8 cellular contexts compared by ENCODE assay signal in the genomic region with DNA sequence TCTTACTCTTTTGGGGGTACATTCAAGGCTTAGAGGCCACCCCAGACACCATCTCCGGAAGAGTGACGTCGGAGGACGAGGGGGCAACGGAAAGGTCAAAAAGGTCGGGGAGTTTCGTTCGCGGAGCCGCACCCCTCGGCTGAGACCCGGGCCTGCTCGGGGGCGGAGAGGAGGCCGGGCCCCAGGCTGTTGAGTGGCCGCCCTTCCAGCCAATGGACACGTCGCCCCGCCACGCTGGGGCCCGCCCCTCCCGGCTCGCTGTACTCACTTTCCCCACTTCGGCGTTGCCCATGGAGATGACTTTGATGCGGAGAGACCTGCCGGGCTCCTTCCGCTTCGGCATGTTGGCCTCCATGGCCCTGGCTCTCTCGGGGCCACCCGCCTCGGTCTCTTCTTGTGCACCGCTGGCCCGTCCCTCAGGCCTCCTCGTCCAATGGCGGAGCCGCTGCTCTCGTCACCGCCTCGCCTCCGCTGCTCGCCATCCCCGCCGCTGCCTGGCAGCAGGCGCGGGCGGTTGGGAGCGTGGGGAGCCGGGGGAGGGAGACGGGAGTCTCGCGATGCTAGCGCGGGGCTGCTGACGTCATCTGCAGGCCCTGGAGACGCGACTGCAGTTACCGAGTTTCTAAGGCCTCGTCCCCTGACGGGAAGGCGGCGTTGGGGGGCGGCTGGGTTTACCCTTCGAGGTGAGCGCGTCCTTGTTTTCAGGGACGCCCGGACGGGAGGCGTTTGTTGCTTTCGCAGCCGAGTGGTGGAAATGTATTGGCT. TPM values are rescaled to one million over a fixed set of nuclear protein-coding genes. Genes with fewer than 3 reads are reported as not detected.
DNase-seq lines count a peak whose midpoint lies in the region; ATAC-seq, FAIRE-seq and TF ChIP-seq lines count a peak whose summit lies in the region.

A gene (minus strand): TSS at position 406 of the 765 bp plus-strand sequence. CDS start 51 bp downstream, at position 355.

- TF ChIP-seq RAD21 in H1 (IDR thresholded peaks at IDR 0.05 in 1 of 2, conservative IDR thresholded peaks at IDR 0.05 in 1 of 2; ENCODE audit: low read depth in 2 of 2, low read length in 2 of 2) = no peak

- peak; percentile 90 for ATAC-seq in GM21381 (IDR thresholded peaks at IDR 0.05; ENCODE audit: unreplicated experiment)
- ATAC-seq in activated CD8-positive, alpha-beta memory T cell treated with anti-CD3 and anti-CD28 coated beads, Interleukin-2, amount 10 ng/mL, durations not matched to agents 7 days and 5 days = peak; percentile 94

- H3K79me1 ChIP-seq in H1 (ENCODE audit: low read depth, low read length) (no peaks in the 10 kb centered on the region), mesenchymal stem cell (replicated peaks; ENCODE audit: low read length, poor library complexity, severe bottlenecking) (peaks cover 9% of the 10 kb centered on the region)

- peak within 1 kb of the TSS; percentile 98 for H3K27ac Mint-ChIP-seq in Caco-2 (ENCODE audit: unreplicated experiment)
- H3K27ac Mint-ChIP-seq in activated CD8-positive, alpha-beta memory T cell treated with anti-CD3 and anti-CD28 coated beads, Interleukin-2, amount 10 ng/mL, durations not matched to agents 7 days and 5 days = peak within 1 kb of the TSS; percentile 100

- peak within 1 kb of the TSS; percentile 90 for H3K4me3 Mint-ChIP-seq in Caco-2 (ENCODE audit: unreplicated experiment)
- H3K4me3 Mint-ChIP-seq in activated CD8-positive, alpha-beta memory T cell treated with anti-CD3 and anti-CD28 coated beads, Interleukin-2, amount 10 ng/mL, durations not matched to agents 7 days and 5 days = peak within 1 kb of the TSS; percentile 96

- H4K20me1 ChIP-seq in H1 (replicated peaks in 1 of 2; ENCODE audit: control insufficient read depth in 1 of 2, insufficient read depth in 2 of 2, low read length in 2 of 2) = no peaks in the 10 kb centered on the region

- peak within 1 kb of the TSS; percentile 98 for H3K56ac ChIP-seq in H1 (replicated peaks; ENCODE audit: insufficient read length, low read depth, low read length)

- peak within 1 kb of the TSS; percentile 99 for H4K91ac ChIP-seq in H1 (replicated peaks; ENCODE audit: insufficient read length, low read length)
- H4K91ac ChIP-seq in mesenchymal stem cell (ENCODE audit: low read length) = peak within 1 kb of the TSS; percentile 80

- peaks cover 17% of the 10 kb centered on the region for H3K36me3 Mint-ChIP-seq in Caco-2 (ENCODE audit: insufficient read depth, unreplicated experiment)
- H3K36me3 Mint-ChIP-seq in activated CD8-positive, alpha-beta memory T cell treated with anti-CD3 and anti-CD28 coated beads, Interleukin-2, amount 10 ng/mL, durations not matched to agents 7 days and 5 days = peaks cover 3% of the 10 kb centered on the region

- H3K4me1 ChIP-seq in Caco-2 = no peaks in the 10 kb centered on the region
- no peaks in the 10 kb centered on the region for H3K4me1 ChIP-seq in H1 (replicated peaks in 1 of 4; ENCODE audit: control insufficient read depth in 3 of 4, insufficient read depth in 4 of 4, low read length in 3 of 4)
- H3K4me1 ChIP-seq in mesenchymal stem cell (ENCODE audit: control insufficient read depth, insufficient read depth, low read depth, low read length) = peaks cover 1% of the 10 kb centered on the region

- no peaks in the 10 kb centered on the region for H3K4me1 Mint-ChIP-seq in Caco-2 (ENCODE audit: low read depth, unreplicated experiment)
- H3K4me1 Mint-ChIP-seq in activated CD8-positive, alpha-beta memory T cell treated with anti-CD3 and anti-CD28 coated beads, Interleukin-2, amount 10 ng/mL, durations not matched to agents 7 days and 5 days = peaks cover 23% of the 10 kb centered on the region

- H2BK12ac ChIP-seq in H1 (ENCODE audit: low read depth, low read length) (peak within 1 kb of the TSS; percentile 93), mesenchymal stem cell (ENCODE audit: low read length in 2 of 2) (peak within 1 kb of the TSS; percentile 9 to 29)

- peak within 1 kb of the TSS; percentile 94 for H3K14ac ChIP-seq in H1 (ENCODE audit: insufficient read length)
- H3K14ac ChIP-seq in mesenchymal stem cell (ENCODE audit: low read length in 2 of 2) = peak within 1 kb of the TSS in 1 of 2 experiments; percentile 91

- H2BK20ac ChIP-seq in H1 (ENCODE audit: low read length) = no peak within 1 kb of the TSS

- H3K27ac ChIP-seq in H1 (ENCODE audit: low read depth, low read length) (peak within 1 kb of the TSS; percentile 94), mesenchymal stem cell (ENCODE audit: low read length, poor library complexity, severe bottlenecking) (peak within 1 kb of the TSS; percentile 95)

- 2% methylated on average over 66 of the region's 72 CpGs; no CpG with 5 or more reads in 1 of the 2 experiments for WGBS in H1 (ENCODE audit: extremely low coverage in 1 of 2, insufficient coverage in 1 of 2, insufficient read length in 1 of 2, insufficient replicate concordance in 2 of 2, low coverage in 1 of 2, low lambda C conversion rate in 2 of 2, missing lambda C conversion rate in 1 of 2), 2 experiments
- WGBS in mesenchymal stem cell = under 1% methylated on average over 70 of the region's 72 CpGs

- CTCF ChIA-PET in Caco-2 (lab: Charles Lee) = interaction anchor here (1.0 to 1.9 kb wide), 3 partner anchors 70 to 161 kb away, joined by 4 to 10 read pairs (median 6); a partner anchor contains a TSS
- CTCF ChIA-PET in activated CD8-positive, alpha-beta memory T cell treated with anti-CD3 and anti-CD28 coated beads, Interleukin-2, amount 10 ng/mL, durations not matched to agents 7 days and 5 days (lab: Charles Lee) = interaction anchor here (9.0 kb wide), 1 partner anchor 156 kb away, joined by 170 read pairs; no protein-coding TSS in a partner anchor
- CTCF ChIA-PET in H1 (lab: Charles Lee; ENCODE audit: partially characterized antibody) = interaction anchor here (1.4 to 8.8 kb wide), 3 partner anchors 159 to 224 kb away, joined by 3 to 176 read pairs (median 44); no protein-coding TSS in a partner anchor

- no peaks in the 10 kb centered on the region for H3K9me3 Mint-ChIP-seq in Caco-2 (ENCODE audit: unreplicated experiment)
- no peaks in the 10 kb centered on the region for H3K9me3 Mint-ChIP-seq in activated CD8-positive, alpha-beta memory T cell treated with anti-CD3 and anti-CD28 coated beads, Interleukin-2, amount 10 ng/mL, durations not matched to agents 7 days and 5 days (ENCODE audit: low read depth)

- H3K9me3 ChIP-seq in Caco-2 (no peaks in the 10 kb centered on the region), H1 (ENCODE audit: insufficient read depth in 2 of 2, low read depth in 1 of 2, low read length in 1 of 2) (no peaks in the 10 kb centered on the region), mesenchymal stem cell (ENCODE audit: control insufficient read depth, low read length) (no peaks in the 10 kb centered on the region)

- H2BK15ac ChIP-seq in H1 (ENCODE audit: low read length) (no peak within 1 kb of the TSS), mesenchymal stem cell (ENCODE audit: low read depth, poor library complexity, severe bottlenecking) (no peak within 1 kb of the TSS)

- no peaks in the 10 kb centered on the region for H3K36me3 ChIP-seq in Caco-2 (ENCODE audit: control insufficient read depth, insufficient read depth, low read length)
- peaks cover 0 to 6% (median under 1%) of the 10 kb centered on the region in 4 experiments; a peak in 3 of 8 replicates for H3K36me3 ChIP-seq in H1 (ENCODE audit: control insufficient read depth in 2 of 4, insufficient read depth in 4 of 4, low read length in 3 of 4)
- peaks cover 0 to 5% of the 10 kb centered on the region in 2 experiments for H3K36me3 ChIP-seq in mesenchymal stem cell (ENCODE audit: control insufficient read depth in 1 of 2, insufficient read depth in 2 of 2, low read depth in 1 of 2, low read length in 2 of 2)

- H3K27me3 Mint-ChIP-seq in Caco-2 (ENCODE audit: insufficient read depth, unreplicated experiment) = no peaks in the 10 kb centered on the region
- H3K27me3 Mint-ChIP-seq in activated CD8-positive, alpha-beta memory T cell treated with anti-CD3 and anti-CD28 coated beads, Interleukin-2, amount 10 ng/mL, durations not matched to agents 7 days and 5 days = no peaks in the 10 kb centered on the region

- peaks cover 0 to 6% of the 10 kb centered on the region in 2 experiments; a peak in 1 of 4 replicates for H3K79me2 ChIP-seq in H1 (ENCODE audit: control insufficient read depth in 1 of 2, insufficient read depth in 2 of 2, low read length in 2 of 2)

- DNase-seq in Caco-2 (peak; percentile 98), HTR-8/SVneo (ENCODE audit: insufficient read length, low spot score) (peak; percentile 98), NOMO-1 treated with DMSO at 0.1 percent for 48 hours (lab: John Stamatoyannopoulos, UW; ENCODE audit: unreplicated experiment) (peak; percentile 98), H1 (ENCODE audit: low read depth in 1 of 2, low spot score in 2 of 2) (peak; percentile 93 to 99), mesenchymal stem cell (peak; percentile 98)
- DNase-seq in activated CD8-positive, alpha-beta memory T cell treated with anti-CD3 and anti-CD28 coated beads, Interleukin-2, amount 10 ng/mL, durations not matched to agents 7 days and 5 days = peak; percentile 98
- peak; percentile 94 for DNase-seq in stimulated activated CD8-positive, alpha-beta memory T cell treated with anti-CD3 and anti-CD28 coated beads, Interleukin-12 subunit alpha, Interleukin-12 subunit beta, amount 100 ng/mL, for 24 hours (ENCODE audit: extremely low read depth)

- H3K9ac ChIP-seq in H1 (replicated peaks in 1 of 4; ENCODE audit: extremely low read depth in 1 of 4, low read depth in 3 of 4, low read length in 3 of 4) (peak within 1 kb of the TSS; percentile 80 to 96 (median 93)), mesenchymal stem cell (ENCODE audit: low read length) (peak within 1 kb of the TSS; percentile 100)

- H3K4me3 ChIP-seq in Caco-2 (ENCODE audit: low read depth, low read length) = peak within 1 kb of the TSS; percentile 55
- H3K4me3 ChIP-seq in H1 (ENCODE audit: extremely low read depth in 1 of 4, insufficient read depth in 2 of 4, low read depth in 3 of 4, low read length in 4 of 4) = peak within 1 kb of the TSS; percentile 88 to 96 (median 92)
- peak within 1 kb of the TSS; percentile 73 to 92 for H3K4me3 ChIP-seq in mesenchymal stem cell (ENCODE audit: insufficient read depth in 1 of 2, low read depth in 1 of 2, low read length in 2 of 2)

- H4K8ac ChIP-seq in H1 (ENCODE audit: extremely low read depth, insufficient read depth, low read length) = peak within 1 kb of the TSS; percentile 98
- H4K8ac ChIP-seq in mesenchymal stem cell (ENCODE audit: low read length) = peak within 1 kb of the TSS; percentile 93

- POLR2A ChIA-PET in Caco-2 (lab: Charles Lee) = no interaction called here
- POLR2A ChIA-PET in H1 (lab: Charles Lee; ENCODE audit: partially characterized antibody) = interaction anchor here (0.6 to 2.1 kb wide), 5 partner anchors 69 to 424 kb away, joined by 3 to 11 read pairs (median 3); no protein-coding TSS in a partner anchor

- no peak for TF ChIP-seq EP300 in H1 (IDR thresholded peaks at IDR 0.05; ENCODE audit: borderline replicate concordance in 1 of 2, low read depth in 2 of 2, low read length in 2 of 2)

- TF ChIP-seq POLR2A in H1 (IDR thresholded peaks at IDR 0.05; ENCODE audit: control extremely low read depth in 1 of 2, low read depth in 2 of 2, low read length in 2 of 2) = peak; percentile 69 to 73

- peaks cover 10% of the 10 kb centered on the region for H3K23me2 ChIP-seq in H1 (ENCODE audit: low read depth, low read length)

- H3K27me3 ChIP-seq in Caco-2 (replicated peaks; ENCODE audit: control insufficient read depth, insufficient read depth, low read length) (no peaks in the 10 kb centered on the region), H1 (replicated peaks in 1 of 4; ENCODE audit: control insufficient read depth in 3 of 4, extremely low read depth in 1 of 4, insufficient read depth in 3 of 4, low read length in 3 of 4) (no peaks in the 10 kb centered on the region), mesenchymal stem cell (ENCODE audit: control insufficient read depth in 1 of 2, insufficient read depth in 1 of 2, low read length in 2 of 2) (no peaks in the 10 kb centered on the region)

- H2AFZ ChIP-seq in H1 (ENCODE audit: low read length) (peak within 1 kb of the TSS; percentile 91), mesenchymal stem cell (ENCODE audit: low read depth, low read length) (peak within 1 kb of the TSS; percentile 79)

- H3K4me2 ChIP-seq in H1 (ENCODE audit: insufficient read depth in 1 of 2, low read depth in 2 of 2, low read length in 2 of 2) (peak within 1 kb of the TSS; percentile 87 to 98), mesenchymal stem cell (ENCODE audit: low read length, poor library complexity, severe bottlenecking) (peak within 1 kb of the TSS; percentile 73)

- H3K23ac ChIP-seq in H1 (ENCODE audit: insufficient read length) (no peak within 1 kb of the TSS), mesenchymal stem cell (ENCODE audit: low read length in 2 of 2) (peak within 1 kb of the TSS in 1 of 2 experiments; percentile 47)

- peak within 1 kb of the TSS; percentile 99 for H3K4ac ChIP-seq in H1 (replicated peaks; ENCODE audit: insufficient read length, low read depth, low read length)
- peak within 1 kb of the TSS; percentile 37 to 83 for H3K4ac ChIP-seq in mesenchymal stem cell (ENCODE audit: low read depth in 1 of 2, low read length in 2 of 2)

- H3K18ac ChIP-seq in H1 (ENCODE audit: extremely low read depth, low read length) = peak within 1 kb of the TSS; percentile 99
- peak within 1 kb of the TSS; percentile 81 to 92 for H3K18ac ChIP-seq in mesenchymal stem cell (ENCODE audit: low read depth in 1 of 2, low read length in 2 of 2)

- FAIRE-seq in HTR-8/SVneo (lab: Jason Lieb, UNC) (peak; percentile 95), H1 (lab: Jason Lieb, UNC) (no peak)

- peak within 1 kb of the TSS; percentile 100 for H4K5ac ChIP-seq in H1 (ENCODE audit: insufficient read length, low read depth, low read length)

- BruUV-seq in Caco-2 (replicated peaks; lab: Mats Ljungman, UMichigan) = no TSS peak

- intact Hi-C loops in Caco-2 (cut with micrococcal nuclease; ENCODE audit: unreplicated experiment) = loop anchor here (1.0 to 2.0 kb wide), 2 partner anchors 51 to 71 kb away; a partner anchor contains a TSS

- H2BK5ac ChIP-seq in H1 (ENCODE audit: low read depth, low read length) (peak within 1 kb of the TSS; percentile 99), mesenchymal stem cell (ENCODE audit: low read depth, low read length, poor library complexity, severe bottlenecking) (peak within 1 kb of the TSS; percentile 90)

- H2BK120ac ChIP-seq in H1 (replicated peaks; ENCODE audit: low read depth, low read length) (peak within 1 kb of the TSS; percentile 98), mesenchymal stem cell (ENCODE audit: low read depth, low read length) (peak within 1 kb of the TSS; percentile 83)

- H2AK5ac ChIP-seq in H1 (ENCODE audit: low read depth, low read length) (no peak within 1 kb of the TSS), mesenchymal stem cell (ENCODE audit: low read length, severe bottlenecking) (peak within 1 kb of the TSS; percentile 12)

- TF ChIP-seq CTCF in Caco-2 (IDR thresholded peaks at IDR 0.05; ENCODE audit: insufficient read depth in 1 of 2, low read depth in 1 of 2, low read length in 1 of 2, severe bottlenecking in 1 of 2, unreplicated experiment in 1 of 2) (no peak), H1 (IDR thresholded peaks at IDR 0.05; ENCODE audit: control extremely low read depth in 1 of 3, insufficient read depth in 1 of 3, low read depth in 1 of 3, low read length in 3 of 3) (no peak; a peak in 1 of 4 replicates)

RNA-seq across cellular contexts. Expression of the gene that starts here (rescaled TPM):
- total RNA-seq in Caco-2 (2022) = 5.1 and 6.1 TPM in 2 replicates
- total RNA-seq in activated CD8-positive, alpha-beta memory T cell treated with anti-CD3 and anti-CD28 coated beads, Interleukin-2, amount 10 ng/mL, durations not matched to agents 7 days and 5 days = 1 to 10 TPM; 6.5 to 8.7 TPM
- 3.7 and 4.5 TPM in 2 replicates for total RNA-seq in H1 (2021; fragmentation: NEBNext Ultra II Directional; extraction: Animal tissue kit (Norgen Biotek cat#: 25700))
- 1.4 and 1.5 TPM in 2 replicates for polyA plus RNA-seq in H1 (2011; rRNA removed)
- 2.6 TPM for polyA plus RNA-seq in H1 (2011; cell fraction: cytosol; rRNA removed)
- polyA plus RNA-seq in H1 (2011; cell fraction: nucleus; rRNA removed) = 2.0 TPM
- 1.7 to 2.8 TPM (median 2.0 TPM) in 4 replicates for polyA plus RNA-seq in H1 (2012, experiment 1 of 2)
- 0.68 TPM for polyA plus RNA-seq in H1 (2012, experiment 2 of 2)
- 2.7 TPM for polyA plus RNA-seq in H1 (2013, experiment 1 of 2)
- polyA plus RNA-seq in H1 (2013, experiment 2 of 2) = 2.5 TPM
- 3.1 and 4.4 TPM in 2 replicates for polyA minus RNA-seq in H1 (2011; rRNA and poly(A)+ RNA removed)
- polyA minus RNA-seq in H1 (2011; cell fraction: cytosol; rRNA and poly(A)+ RNA removed) = 0.73 TPM
- polyA minus RNA-seq in H1 (2011; cell fraction: nucleus; rRNA and poly(A)+ RNA removed) = 3.3 TPM
- polyA plus RNA-seq in mesenchymal stem cell (2013, experiment 1 of 2) = 2.4 TPM
- polyA plus RNA-seq in mesenchymal stem cell (2013, experiment 2 of 2) = 2.2 TPM

Comparison
In these comparisons a context has a peak if more than half of its experiments do, and no peak if none do; other contexts are left out.
1. Peak in every context shown above with its lines: DNase-seq, ATAC-seq, H3K4me3 ChIP-seq and H3K27ac ChIP-seq.